In the genomic region with DNA sequence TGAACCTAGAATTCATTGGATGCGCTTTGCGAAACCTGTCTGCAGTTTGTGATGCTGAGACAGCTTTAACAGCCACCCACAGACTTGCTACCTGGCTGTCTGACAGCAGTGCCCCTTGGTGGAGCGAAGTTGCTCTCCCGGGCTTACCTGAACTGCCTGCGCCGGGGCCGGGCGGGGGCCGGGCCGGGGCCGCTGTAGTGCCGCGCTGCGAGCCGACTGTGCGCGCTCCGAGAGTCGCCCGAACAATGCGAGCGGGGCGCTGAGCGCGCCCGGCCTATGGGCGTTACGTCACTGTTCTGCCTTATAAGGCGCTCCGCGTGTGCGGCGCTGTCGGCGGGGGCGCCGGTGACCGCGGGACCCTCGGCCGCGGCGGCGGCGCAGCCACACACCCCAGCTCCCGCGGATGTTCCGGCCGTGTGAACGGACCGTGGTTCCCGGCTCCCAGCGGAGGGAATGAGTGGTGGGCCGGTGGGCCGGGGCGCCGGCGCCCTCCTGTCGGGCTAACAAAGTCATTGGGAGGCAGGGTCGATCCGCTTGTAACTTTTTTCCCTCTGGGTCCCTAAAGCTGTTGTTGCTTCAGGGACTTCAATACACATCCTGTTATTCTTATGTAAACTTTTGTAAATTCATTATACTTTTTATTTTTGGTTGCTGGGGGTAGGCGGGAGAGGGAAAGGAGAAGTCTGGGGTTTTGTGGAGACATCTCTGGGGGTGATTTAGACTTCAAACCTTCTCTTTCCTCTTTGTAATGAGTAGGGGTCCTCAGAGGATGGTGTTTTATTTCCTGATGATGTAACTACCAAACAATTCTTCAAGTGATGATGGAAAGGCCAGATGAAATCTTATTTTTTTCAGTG, we compare ENCODE assay signal across 1 cellular context.
A peak's percentile ranks its signal among the peaks of the same experiment; 100 is the strongest.
TF ChIP-seq lines count a peak whose summit lies in the region.

No MANE protein-coding gene starts in this region.

TF ChIP-seq in HepG2, 621 proteins besides CTCF, POLR2A, EP300 and RAD21 (continued from another document and continues in another):
- TF ChIP-seq, protein P1, sequence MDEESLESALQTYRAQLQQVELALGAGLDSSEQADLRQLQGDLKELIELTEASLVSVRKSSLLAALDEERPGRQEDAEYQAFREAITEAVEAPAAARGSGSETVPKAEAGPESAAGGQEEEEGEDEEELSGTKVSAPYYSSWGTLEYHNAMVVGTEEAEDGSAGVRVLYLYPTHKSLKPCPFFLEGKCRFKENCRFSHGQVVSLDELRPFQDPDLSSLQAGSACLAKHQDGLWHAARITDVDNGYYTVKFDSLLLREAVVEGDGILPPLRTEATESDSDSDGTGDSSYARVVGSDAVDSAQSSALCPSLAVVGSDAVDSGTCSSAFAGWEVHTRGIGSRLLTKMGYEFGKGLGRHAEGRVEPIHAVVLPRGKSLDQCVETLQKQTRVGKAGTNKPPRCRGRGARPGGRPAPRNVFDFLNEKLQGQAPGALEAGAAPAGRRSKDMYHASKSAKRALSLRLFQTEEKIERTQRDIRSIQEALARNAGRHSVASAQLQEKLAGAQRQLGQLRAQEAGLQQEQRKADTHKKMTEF (CRISPR knock-in tag; IDR thresholded peaks at IDR 0.05), result peak; percentile 86
- TF ChIP-seq HNRNPH1 (optimal IDR thresholded peaks at IDR 0.05; ENCODE audit: low read depth, low read length) (no peak), SAFB2 (CRISPR knock-in tag; IDR thresholded peaks at IDR 0.05; ENCODE audit: borderline replicate concordance, low read depth) (peak; percentile 75; the same call in 1 of the 2 replicates), NKX3-1 (CRISPR knock-in tag; IDR thresholded peaks at IDR 0.05) (peak; percentile 90), MLXIP (CRISPR knock-in tag; IDR thresholded peaks at IDR 0.05; ENCODE audit: borderline replicate concordance) (peak; percentile 56; the same call in 1 of the 2 replicates), AKAP8 (CRISPR knock-in tag; IDR thresholded peaks at IDR 0.05) (0 out of 2 replicates have a peak, but pooled peaks have one; percentile 58), SMYD3 (CRISPR knock-in tag; IDR thresholded peaks at IDR 0.05) (no peak), RELA (CRISPR knock-in tag; IDR thresholded peaks at IDR 0.05) (no peak), ZFP41 (CRISPR knock-in tag; IDR thresholded peaks at IDR 0.05; ENCODE audit: borderline replicate concordance) (no peak), HNF4A (CRISPR knock-in tag; IDR thresholded peaks at IDR 0.05) (no peak), KDM3A (CRISPR knock-in tag; IDR thresholded peaks at IDR 0.05; ENCODE audit: low read depth) (peak; percentile 36; the same call in 1 of the 2 replicates), ZSCAN29 (CRISPR knock-in tag; conservative IDR thresholded peaks at IDR 0.05) (peak; percentile 78), HMG20B (CRISPR knock-in tag; conservative IDR thresholded peaks at IDR 0.05) (no peak), ZNF235 (CRISPR knock-in tag; IDR thresholded peaks at IDR 0.05; ENCODE audit: borderline replicate concordance) (peak; percentile 94; the same call in 1 of the 2 replicates), KAT2B (IDR thresholded peaks at IDR 0.05; ENCODE audit: borderline replicate concordance, low read depth, low read length) (no peak), ZNF512 (CRISPR knock-in tag; IDR thresholded peaks at IDR 0.05) (no peak), GMEB2 (CRISPR knock-in tag; IDR thresholded peaks at IDR 0.05; ENCODE audit: low read depth) (no peak), PAWR (CRISPR knock-in tag; IDR thresholded peaks at IDR 0.05; ENCODE audit: borderline replicate concordance) (no peak), NFKBIZ (CRISPR knock-in tag; IDR thresholded peaks at IDR 0.05) (no peak; the same call in 1 of the 2 replicates), XBP1 (CRISPR knock-in tag; IDR thresholded peaks at IDR 0.05) (peak; percentile 30; the same call in 1 of the 2 replicates), TOE1 (CRISPR knock-in tag; IDR thresholded peaks at IDR 0.05) (no peak), ZSCAN30 (CRISPR knock-in tag; IDR thresholded peaks at IDR 0.05) (peak; percentile 87; the same call in 1 of the 2 replicates), SMARCE1 (IDR thresholded peaks at IDR 0.05; ENCODE audit: borderline replicate concordance) (no peak), LRRFIP1 (CRISPR knock-in tag; conservative IDR thresholded peaks at IDR 0.05) (no peak), EED (CRISPR knock-in tag; IDR thresholded peaks at IDR 0.05) (peak; percentile 83; the same call in 1 of the 2 replicates), HHEX (CRISPR knock-in tag; IDR thresholded peaks at IDR 0.05) (no peak), ZIK1 (CRISPR knock-in tag; IDR thresholded peaks at IDR 0.05; ENCODE audit: borderline replicate concordance, low read depth) (peak; percentile 64; the same call in 1 of the 2 replicates), ZNF580 (CRISPR knock-in tag; IDR thresholded peaks at IDR 0.05; ENCODE audit: borderline replicate concordance, low read depth) (peak; percentile 72), ZEB1 (IDR thresholded peaks at IDR 0.05; ENCODE audit: insufficient replicate concordance, low read depth) (peak; percentile 57), ERF (CRISPR knock-in tag; IDR thresholded peaks at IDR 0.05) (peak; percentile 97), AFF4 (CRISPR knock-in tag; IDR thresholded peaks at IDR 0.05) (peak; percentile 99), HNRNPL (IDR thresholded peaks at IDR 0.05; ENCODE audit: low read depth, low read length) (no peak)
- TF ChIP-seq, protein P2, sequence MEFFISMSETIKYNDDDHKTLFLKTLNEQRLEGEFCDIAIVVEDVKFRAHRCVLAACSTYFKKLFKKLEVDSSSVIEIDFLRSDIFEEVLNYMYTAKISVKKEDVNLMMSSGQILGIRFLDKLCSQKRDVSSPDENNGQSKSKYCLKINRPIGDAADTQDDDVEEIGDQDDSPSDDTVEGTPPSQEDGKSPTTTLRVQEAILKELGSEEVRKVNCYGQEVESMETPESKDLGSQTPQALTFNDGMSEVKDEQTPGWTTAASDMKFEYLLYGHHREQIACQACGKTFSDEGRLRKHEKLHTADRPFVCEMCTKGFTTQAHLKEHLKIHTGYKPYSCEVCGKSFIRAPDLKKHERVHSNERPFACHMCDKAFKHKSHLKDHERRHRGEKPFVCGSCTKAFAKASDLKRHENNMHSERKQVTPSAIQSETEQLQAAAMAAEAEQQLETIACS (CRISPR knock-in tag; IDR thresholded peaks at IDR 0.05), result peak; percentile 80
- TF ChIP-seq, protein P3, sequence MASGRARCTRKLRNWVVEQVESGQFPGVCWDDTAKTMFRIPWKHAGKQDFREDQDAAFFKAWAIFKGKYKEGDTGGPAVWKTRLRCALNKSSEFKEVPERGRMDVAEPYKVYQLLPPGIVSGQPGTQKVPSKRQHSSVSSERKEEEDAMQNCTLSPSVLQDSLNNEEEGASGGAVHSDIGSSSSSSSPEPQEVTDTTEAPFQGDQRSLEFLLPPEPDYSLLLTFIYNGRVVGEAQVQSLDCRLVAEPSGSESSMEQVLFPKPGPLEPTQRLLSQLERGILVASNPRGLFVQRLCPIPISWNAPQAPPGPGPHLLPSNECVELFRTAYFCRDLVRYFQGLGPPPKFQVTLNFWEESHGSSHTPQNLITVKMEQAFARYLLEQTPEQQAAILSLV (CRISPR knock-in tag; IDR thresholded peaks at IDR 0.05; ENCODE audit: borderline replicate concordance), result peak; percentile 88; the same call in 1 of the 2 replicates
- TF ChIP-seq, protein P4, sequence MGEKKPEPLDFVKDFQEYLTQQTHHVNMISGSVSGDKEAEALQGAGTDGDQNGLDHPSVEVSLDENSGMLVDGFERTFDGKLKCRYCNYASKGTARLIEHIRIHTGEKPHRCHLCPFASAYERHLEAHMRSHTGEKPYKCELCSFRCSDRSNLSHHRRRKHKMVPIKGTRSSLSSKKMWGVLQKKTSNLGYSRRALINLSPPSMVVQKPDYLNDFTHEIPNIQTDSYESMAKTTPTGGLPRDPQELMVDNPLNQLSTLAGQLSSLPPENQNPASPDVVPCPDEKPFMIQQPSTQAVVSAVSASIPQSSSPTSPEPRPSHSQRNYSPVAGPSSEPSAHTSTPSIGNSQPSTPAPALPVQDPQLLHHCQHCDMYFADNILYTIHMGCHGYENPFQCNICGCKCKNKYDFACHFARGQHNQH (CRISPR knock-in tag; IDR thresholded peaks at IDR 0.05), result peak; percentile 62; the same call in 1 of the 2 replicates
